In the genomic region with DNA sequence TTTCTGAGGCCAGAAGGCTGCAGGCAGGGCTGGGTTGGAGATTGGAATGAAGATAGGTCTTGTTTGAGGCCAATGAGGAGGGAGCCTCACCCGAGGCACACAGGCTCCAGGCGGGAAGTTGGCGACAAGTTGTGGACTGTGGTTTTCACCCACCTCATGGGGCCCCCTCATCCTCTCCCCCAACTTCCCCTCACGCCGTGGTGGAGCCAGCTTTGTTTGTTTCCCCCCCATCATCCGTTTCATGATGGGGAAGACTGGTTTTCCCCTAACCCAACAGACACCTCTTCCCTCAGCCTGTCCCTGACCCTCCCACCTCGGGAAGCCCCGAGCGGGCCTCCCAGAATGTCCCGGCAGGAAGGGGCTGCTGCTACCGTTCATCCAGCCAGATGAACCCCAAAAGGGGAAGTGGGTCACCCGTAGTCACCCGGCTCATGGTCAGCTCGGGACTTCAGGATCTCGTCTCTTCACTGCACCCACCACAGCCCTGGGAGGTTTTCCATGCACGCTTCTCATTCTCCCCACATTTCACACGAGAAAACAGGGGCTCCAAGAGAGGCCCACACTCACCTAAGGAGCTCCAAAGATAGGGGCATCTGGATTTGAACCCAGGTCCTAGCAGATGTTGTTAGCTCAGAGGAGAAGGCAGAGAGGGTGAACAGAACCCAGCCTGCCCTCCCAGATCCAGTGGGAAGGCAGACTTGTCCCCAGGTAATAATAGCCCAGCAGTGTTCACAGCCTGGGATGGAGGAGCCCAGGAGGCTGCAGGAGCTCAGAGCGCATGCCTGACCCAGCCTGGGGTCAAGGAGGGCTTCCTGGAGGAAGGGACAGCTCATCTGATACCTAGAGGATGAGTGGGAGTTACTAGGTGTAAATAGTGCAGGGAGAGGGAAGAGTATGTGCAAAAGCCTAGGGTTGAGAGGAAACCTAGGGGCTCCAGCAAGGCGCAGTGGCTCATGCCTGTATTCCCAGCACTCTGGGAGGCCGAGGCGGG, we compare ENCODE assay signal across 1 cellular context.
TF ChIP-seq lines count a peak whose summit lies in the region.

No MANE protein-coding gene starts in this region.

TF ChIP-seq in HepG2, 621 proteins besides CTCF, POLR2A, EP300 and RAD21 (continued from another document):
- TF ChIP-seq, protein P1, sequence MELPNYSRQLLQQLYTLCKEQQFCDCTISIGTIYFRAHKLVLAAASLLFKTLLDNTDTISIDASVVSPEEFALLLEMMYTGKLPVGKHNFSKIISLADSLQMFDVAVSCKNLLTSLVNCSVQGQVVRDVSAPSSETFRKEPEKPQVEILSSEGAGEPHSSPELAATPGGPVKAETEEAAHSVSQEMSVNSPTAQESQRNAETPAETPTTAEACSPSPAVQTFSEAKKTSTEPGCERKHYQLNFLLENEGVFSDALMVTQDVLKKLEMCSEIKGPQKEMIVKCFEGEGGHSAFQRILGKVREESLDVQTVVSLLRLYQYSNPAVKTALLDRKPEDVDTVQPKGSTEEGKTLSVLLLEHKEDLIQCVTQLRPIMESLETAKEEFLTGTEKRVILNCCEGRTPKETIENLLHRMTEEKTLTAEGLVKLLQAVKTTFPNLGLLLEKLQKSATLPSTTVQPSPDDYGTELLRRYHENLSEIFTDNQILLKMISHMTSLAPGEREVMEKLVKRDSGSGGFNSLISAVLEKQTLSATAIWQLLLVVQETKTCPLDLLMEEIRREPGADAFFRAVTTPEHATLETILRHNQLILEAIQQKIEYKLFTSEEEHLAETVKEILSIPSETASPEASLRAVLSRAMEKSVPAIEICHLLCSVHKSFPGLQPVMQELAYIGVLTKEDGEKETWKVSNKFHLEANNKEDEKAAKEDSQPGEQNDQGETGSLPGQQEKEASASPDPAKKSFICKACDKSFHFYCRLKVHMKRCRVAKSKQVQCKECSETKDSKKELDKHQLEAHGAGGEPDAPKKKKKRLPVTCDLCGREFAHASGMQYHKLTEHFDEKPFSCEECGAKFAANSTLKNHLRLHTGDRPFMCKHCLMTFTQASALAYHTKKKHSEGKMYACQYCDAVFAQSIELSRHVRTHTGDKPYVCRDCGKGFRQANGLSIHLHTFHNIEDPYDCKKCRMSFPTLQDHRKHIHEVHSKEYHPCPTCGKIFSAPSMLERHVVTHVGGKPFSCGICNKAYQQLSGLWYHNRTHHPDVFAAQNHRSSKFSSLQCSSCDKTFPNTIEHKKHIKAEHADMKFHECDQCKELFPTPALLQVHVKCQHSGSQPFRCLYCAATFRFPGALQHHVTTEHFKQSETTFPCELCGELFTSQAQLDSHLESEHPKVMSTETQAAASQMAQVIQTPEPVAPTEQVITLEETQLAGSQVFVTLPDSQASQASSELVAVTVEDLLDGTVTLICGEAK (IDR thresholded peaks at IDR 0.05), result no peak
- TF ChIP-seq, protein P1 (CRISPR knock-in tag; IDR thresholded peaks at IDR 0.05), result no peak
- TF ChIP-seq SP5 (CRISPR knock-in tag; IDR thresholded peaks at IDR 0.05; ENCODE audit: borderline replicate concordance, low read depth) (no peak), ATF3 (CRISPR knock-in tag; IDR thresholded peaks at IDR 0.05) (no peak), EZH2 (conservative IDR thresholded peaks at IDR 0.05; ENCODE audit: low read depth, low read length) (no peak), HDAC1 (CRISPR knock-in tag; IDR thresholded peaks at IDR 0.05) (0 out of 2 replicates have a peak, but pooled peaks have one; percentile 17)
- TF ChIP-seq, protein P2, sequence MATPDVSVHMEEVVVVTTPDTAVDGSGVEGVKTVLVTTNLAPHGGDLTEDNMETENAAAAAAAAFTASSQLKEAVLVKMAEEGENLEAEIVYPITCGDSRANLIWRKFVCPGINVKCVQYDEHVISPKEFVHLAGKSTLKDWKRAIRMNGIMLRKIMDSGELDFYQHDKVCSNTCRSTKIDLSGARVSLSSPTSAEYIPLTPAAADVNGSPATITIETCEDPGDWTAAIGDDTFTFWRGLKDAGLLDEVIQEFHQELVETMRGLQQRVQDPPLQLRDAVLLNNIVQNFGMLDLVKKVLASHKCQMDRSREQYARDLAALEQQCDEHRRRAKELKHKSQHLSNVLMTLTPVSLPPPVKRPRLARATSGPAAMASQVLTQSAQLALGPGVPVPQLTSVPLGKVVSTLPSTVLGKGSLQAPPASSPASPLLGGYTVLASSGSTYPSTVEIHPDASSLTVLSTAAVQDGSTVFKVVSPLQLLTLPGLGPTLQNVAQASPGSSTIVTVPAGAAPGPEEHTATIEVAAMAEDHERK (CRISPR knock-in tag; IDR thresholded peaks at IDR 0.05; ENCODE audit: low read depth), result no peak
